ENCODE assay signal across 8 cellular contexts in genomic region chr1:185317034-185317885, GRCh38. TPM values are rescaled to one million over a fixed set of nuclear protein-coding genes. Genes with fewer than 3 reads are reported as not detected.
DNase-seq lines count a peak whose midpoint lies in the region; ATAC-seq and TF ChIP-seq lines count a peak whose summit lies in the region.

TSS of gene IVNS1ABP (minus strand) at chr1:185317243. CDS start at chr1:185309493, 7,750 bp downstream.

- peak within 1 kb of the TSS; percentile 90 for H3K27ac ChIP-seq in SK-N-MC
- H3K27ac ChIP-seq in temporal lobe (ENCODE audit: low read depth, low read length) = peak within 1 kb of the TSS; percentile 93

- H3K4me3 ChIP-seq in NB4 (ENCODE audit: low read depth, low read length) (peak within 1 kb of the TSS; percentile 92), SK-N-MC (peak within 1 kb of the TSS; percentile 92)

- CTCF ChIA-PET in GM10248 (lab: Yijun Ruan, JAX) = interaction anchor here (0.8 to 2.3 kb wide), 9 partner anchors 9 to 363 kb away, joined by 3 to 8 read pairs (median 5); no protein-coding TSS in a partner anchor

- DNase-seq in GM10248 (ENCODE audit: extremely low spot score) = peak; percentile 95
- DNase-seq in NB4 (ENCODE audit: low read depth) = peak; percentile 97
- DNase-seq in SK-N-MC (ENCODE audit: low read depth, low spot score) = peak; percentile 83
- DNase-seq in activated naive CD4-positive, alpha-beta T cell treated with anti-CD3 and anti-CD28 coated beads, Interleukin-2, amount 50 U/mL, for 16 hours = peak; percentile 93
- peak; percentile 94 for DNase-seq in globus pallidus (ENCODE audit: low spot score)
- peak; percentile 96 for DNase-seq in occipital lobe (lab: John Stamatoyannopoulos, UW)

- POLR2A ChIA-PET in GM10248 (lab: Yijun Ruan, JAX) = interaction anchor here (0.7 to 1.8 kb wide), 9 partner anchors 11 to 243 kb away, joined by 3 to 9 read pairs (median 3); partner anchors contain the start of gene SWT1

- TF ChIP-seq POLR2A in NB4 (IDR thresholded peaks at IDR 0.05; ENCODE audit: extremely low read depth, insufficient read length) = peak; percentile 83

- no peaks in the 10 kb centered on the region for H3K9me3 ChIP-seq in SK-N-MC (ENCODE audit: low read depth, low read length)

- TF ChIP-seq CTCF in GM10248 (IDR thresholded peaks at IDR 0.05; ENCODE audit: control extremely low read depth, extremely low read depth, low read depth, missing control alignments) (peak; percentile 63), NB4 (IDR thresholded peaks at IDR 0.05; ENCODE audit: low read depth, low read length) (peak; percentile 31)

- peaks cover 27% of the 10 kb centered on the region for H3K36me3 ChIP-seq in SK-N-MC (ENCODE audit: insufficient read depth, low read length)

- ATAC-seq in HG02571 (IDR thresholded peaks at IDR 0.05; ENCODE audit: unreplicated experiment) = peak; percentile 70

- H3K9ac ChIP-seq in SK-N-MC (ENCODE audit: insufficient read length) = peak within 1 kb of the TSS; percentile 98

RNA-seq across cellular contexts. Expression of gene IVNS1ABP, which starts in this region (rescaled TPM):
- total RNA-seq in occipital lobe = 249 TPM
- 149 TPM for total RNA-seq in temporal lobe

Comparison
In these comparisons a context has a peak if more than half of its experiments do, and no peak if none do; other contexts are left out.
1. Peak in every context shown above with its lines: DNase-seq, ATAC-seq, H3K4me3 ChIP-seq and H3K27ac ChIP-seq.